In the genomic region with DNA sequence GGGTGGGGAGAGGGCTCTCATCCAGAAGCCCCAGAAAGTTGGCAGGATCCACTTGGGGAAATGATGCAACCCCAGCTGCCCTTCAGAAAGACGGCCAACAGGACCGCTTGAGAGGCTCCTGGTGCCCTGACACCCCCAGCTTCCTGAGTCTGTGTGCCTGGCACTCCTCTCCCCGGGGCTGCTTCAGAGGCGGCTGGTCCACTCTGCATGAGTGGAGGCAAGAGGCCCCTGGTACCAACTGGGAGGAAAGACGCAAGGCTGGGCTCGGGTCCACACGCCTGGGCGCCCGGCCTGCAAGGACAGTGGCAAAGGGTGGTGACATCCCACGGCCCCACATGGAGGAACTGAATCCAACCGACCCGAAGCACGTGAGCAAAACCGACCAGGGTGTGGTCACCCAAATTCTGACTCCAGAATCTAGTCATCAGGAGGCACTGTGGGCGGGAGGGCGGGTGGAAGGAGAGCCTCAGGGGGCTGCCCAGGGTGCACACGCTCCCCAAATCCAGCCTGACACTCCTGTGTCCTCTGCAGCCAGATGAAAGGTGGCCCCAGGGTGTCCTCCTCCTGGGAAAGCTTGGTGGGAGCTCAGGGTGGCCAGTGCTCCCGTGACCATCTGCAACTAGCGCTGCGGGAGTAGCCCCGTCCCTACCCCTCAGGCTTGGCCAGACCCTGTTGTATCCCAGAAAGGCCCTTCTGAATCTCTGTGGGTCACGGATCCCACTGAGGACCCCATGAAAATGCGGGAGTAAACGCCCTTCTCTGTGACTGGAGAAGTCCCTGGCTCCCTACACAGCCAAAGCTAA, we compare ENCODE assay signal across 6 cellular contexts. TPM values are rescaled to one million over a fixed set of nuclear protein-coding genes. Genes with fewer than 3 reads are reported as not detected.
A peak's percentile ranks its signal among the peaks of the same experiment; 100 is the strongest.
DNase-seq lines count a peak whose midpoint lies in the region; ATAC-seq and TF ChIP-seq lines count a peak whose summit lies in the region.

No MANE protein-coding gene starts in this region.

- no peaks in the 10 kb centered on the region for H3K27me3 Mint-ChIP-seq in activated T-cell treated with anti-CD3 and anti-CD28 coated beads, Interleukin-2, amount 50 U/mL, for 24 hours
- H3K27me3 Mint-ChIP-seq in WTC11 (ENCODE audit: low read depth) = no peaks in the 10 kb centered on the region; the same call in 1 of the 2 replicates

- peak; percentile 75 for TF ChIP-seq POLR2A in erythroblast (IDR thresholded peaks at IDR 0.05; ENCODE audit: low read length)

- H3K9me3 Mint-ChIP-seq in activated T-cell treated with anti-CD3 and anti-CD28 coated beads, Interleukin-2, amount 50 U/mL, for 24 hours = no peaks in the 10 kb centered on the region
- no peaks in the 10 kb centered on the region for H3K9me3 Mint-ChIP-seq in WTC11

- H3K4me1 Mint-ChIP-seq in activated T-cell treated with anti-CD3 and anti-CD28 coated beads, Interleukin-2, amount 50 U/mL, for 24 hours (ENCODE audit: low read depth) = peaks cover 32% of the 10 kb centered on the region
- H3K4me1 Mint-ChIP-seq in WTC11 = peaks cover 12% of the 10 kb centered on the region

- H3K4me3 Mint-ChIP-seq in activated T-cell treated with anti-CD3 and anti-CD28 coated beads, Interleukin-2, amount 50 U/mL, for 24 hours = peak overlapping the region; percentile 98
- no peak overlapping the region; the same call in 1 of the 2 replicates for H3K4me3 Mint-ChIP-seq in WTC11

- POLR2A ChIA-PET in WTC11 (lab: Charles Lee) = no interaction called here

- ATAC-seq in WTC11 (no peak), HG03469 (IDR thresholded peaks at IDR 0.05; ENCODE audit: unreplicated experiment) (no peak)

- peaks cover 69% of the 10 kb centered on the region for H3K36me3 Mint-ChIP-seq in activated T-cell treated with anti-CD3 and anti-CD28 coated beads, Interleukin-2, amount 50 U/mL, for 24 hours (ENCODE audit: low read depth)
- H3K36me3 Mint-ChIP-seq in WTC11 = peaks cover 21% of the 10 kb centered on the region

- no peak for DNase-seq in activated T-cell treated with anti-CD3 and anti-CD28 coated beads, Interleukin-2, amount 50 U/mL, for 24 hours
- no peak for DNase-seq in activated T-cell treated with anti-CD3 and anti-CD28 coated beads, Interleukin-2, amount 50 U/mL, for 1 hour
- DNase-seq in erythroblast (lab: John Stamatoyannopoulos, UW) (peak; percentile 74 to 82), WTC11 (ENCODE audit: low spot score) (no peak)
- peak; percentile 62 for DNase-seq in stimulated activated CD8-positive, alpha-beta memory T cell treated with anti-CD3 and anti-CD28 coated beads, Interleukin-4, amount 100 ng/mL, for 48 hours

- CTCF ChIA-PET in WTC11 (lab: Charles Lee) = interaction anchor here (0.5 kb wide), 1 partner anchor 98 kb away, joined by 3 read pairs; no protein-coding TSS in a partner anchor

- no peak for TF ChIP-seq CTCF in WTC11 (IDR thresholded peaks at IDR 0.05)

- H3K27ac Mint-ChIP-seq in activated T-cell treated with anti-CD3 and anti-CD28 coated beads, Interleukin-2, amount 50 U/mL, for 24 hours = peak overlapping the region; percentile 86
- no peak overlapping the region; the same call in 1 of the 2 replicates for H3K27ac Mint-ChIP-seq in WTC11

TF ChIP-seq in WTC11, 78 proteins besides CTCF, POLR2A, EP300 and RAD21:
- no peak for TF ChIP-seq TEAD1 (CRISPR knock-in tag; IDR thresholded peaks at IDR 0.05)
- no peak for TF ChIP-seq OVOL2 (CRISPR knock-in tag; IDR thresholded peaks at IDR 0.05; ENCODE audit: borderline replicate concordance)
- no peak for TF ChIP-seq KAT7 (CRISPR knock-in tag; IDR thresholded peaks at IDR 0.05; ENCODE audit: borderline replicate concordance)

RNA-seq across cellular contexts. Expression of gene RNH1, which starts 3.7 kb away (rescaled TPM):
- total RNA-seq in WTC11 (2021) = 59.0 to 67.5 TPM (median 60.4 TPM) in 3 replicates

RNA-seq across cellular contexts. Expression of gene HRAS, which starts 32.0 kb away (rescaled TPM):
- total RNA-seq in WTC11 (2021) = 42.9 to 62.4 TPM (median 48.3 TPM) in 3 replicates

RNA-seq across cellular contexts. Expression of gene LRRC56, which starts 33.9 kb away (rescaled TPM):
- total RNA-seq in WTC11 (2021) = 2.3 to 3.4 TPM (median 2.5 TPM) in 3 replicates

RNA-seq across cellular contexts. Expression of gene PTDSS2, which starts 53.3 kb away (rescaled TPM):
- total RNA-seq in WTC11 (2021) = 49.5 to 56.8 TPM (median 55.2 TPM) in 3 replicates

RNA-seq across cellular contexts. Expression of gene LMNTD2, which starts 57.2 kb away (rescaled TPM):
- total RNA-seq in WTC11 (2021) = 4.0 to 6.0 TPM (median 5.9 TPM) in 3 replicates

Comparison
In these comparisons a context has a peak if more than half of its experiments do, and no peak if none do; other contexts are left out.
1. DNase-seq: peak in erythroblast (2 of 2) and stimulated activated CD8-positive, alpha-beta memory T cell treated with anti-CD3 and anti-CD28 coated beads, Interleukin-4, amount 100 ng/mL, for 48 hours (single experiment); none in activated T-cell treated with anti-CD3 and anti-CD28 coated beads, Interleukin-2, amount 50 U/mL, for 24 hours (single experiment), activated T-cell treated with anti-CD3 and anti-CD28 coated beads, Interleukin-2, amount 50 U/mL, for 1 hour (single experiment) and WTC11 (single experiment).